13 cellular contexts compared by ENCODE assay signal in the genomic region with DNA sequence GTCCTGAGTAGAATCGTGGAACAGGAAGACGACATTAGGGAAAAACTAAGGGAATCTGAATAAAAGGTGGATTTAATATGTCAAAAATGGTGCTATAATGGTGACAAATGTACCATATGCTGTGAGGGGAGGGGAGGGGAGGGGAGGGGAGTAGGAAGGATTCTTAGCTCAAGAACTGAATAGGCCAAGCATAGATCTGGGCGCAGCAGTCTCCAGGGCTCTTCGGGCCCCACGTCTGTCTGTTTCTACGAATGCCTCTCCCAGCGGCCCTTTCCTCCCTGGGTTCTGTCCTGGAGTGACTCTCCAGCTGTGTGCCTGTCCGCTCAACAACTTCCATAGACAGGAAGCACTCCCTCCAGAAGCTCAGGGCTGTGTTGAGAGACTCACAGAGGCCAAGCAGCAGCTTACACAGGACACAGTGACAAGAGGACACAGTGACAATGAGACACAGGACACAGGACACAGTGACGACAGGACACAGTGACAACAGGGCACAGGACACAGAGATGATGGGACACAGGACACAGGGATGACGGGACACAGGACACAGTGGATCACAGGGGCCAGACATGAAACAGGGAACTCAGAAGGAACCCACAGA. TPM values are rescaled to one million over a fixed set of nuclear protein-coding genes. Genes with fewer than 3 reads are reported as not detected.
DNase-seq lines count a peak whose midpoint lies in the region; ATAC-seq and TF ChIP-seq lines count a peak whose summit lies in the region.
"Had no signal": no experiment of that assay in that cellular context is flagged by ENCODE, and none has a peak within 500 bp of the region (broad histone marks: within the 10 kb centered on the region; RNA-seq: fewer than 3 reads in every experiment).

No MANE protein-coding gene starts in this region.

- no peaks in the 10 kb centered on the region for H3K27me3 Mint-ChIP-seq in activated CD4-positive, alpha-beta T cell treated with anti-CD3 and anti-CD28 coated beads, Interleukin-2, amount 10 ng/mL, durations not matched to agents 24 days and 14 days
- peaks cover 4% of the 10 kb centered on the region for H3K27me3 Mint-ChIP-seq in brain

- H3K9me3 ChIP-seq in skeletal muscle tissue (ENCODE audit: control insufficient read depth in 3 of 3, low read length in 3 of 3): peaks cover 0 to 2% (median 0%) of the 10 kb centered on the region in 3 donors
- H3K9me3 ChIP-seq: neutrophil, thyroid gland had no signal

- H3K4me1 ChIP-seq in skeletal muscle tissue (ENCODE audit: control insufficient read depth in 3 of 3, insufficient read depth in 3 of 3, low read length in 3 of 3): peaks cover 0 to 8% (median 0%) of the 10 kb centered on the region in 3 donors
- H3K4me1 ChIP-seq: thyroid gland had no signal

- ATAC-seq in left lobe of liver (peak; percentile 54), GM19023 (IDR thresholded peaks at IDR 0.05; ENCODE audit: unreplicated experiment) (no peak), GM19395 (IDR thresholded peaks at IDR 0.05; ENCODE audit: unreplicated experiment) (no peak)

- H3K9me3 Mint-ChIP-seq in activated CD4-positive, alpha-beta T cell treated with anti-CD3 and anti-CD28 coated beads, Interleukin-2, amount 10 ng/mL, durations not matched to agents 24 days and 14 days: no peaks in the 10 kb centered on the region
- H3K9me3 Mint-ChIP-seq in brain: peaks cover 0 to 9% (median 4%) of the 10 kb centered on the region in 5 experiments

- H3K4me3 Mint-ChIP-seq in activated CD4-positive, alpha-beta T cell treated with anti-CD3 and anti-CD28 coated beads, Interleukin-2, amount 10 ng/mL, durations not matched to agents 24 days and 14 days: no peak overlapping the region
- no peak overlapping the region for H3K4me3 Mint-ChIP-seq in brain

- no peak for TF ChIP-seq CTCF in brain (conservative IDR thresholded peaks at IDR 0.05)

- H3K4me3 ChIP-seq in skeletal muscle tissue (ENCODE audit: low read length in 3 of 3): no peak overlapping the region
- H3K4me3 ChIP-seq: thyroid gland had no signal

- peak overlapping the region; percentile 54 for H3K27ac ChIP-seq in skeletal muscle tissue (ENCODE audit: low read depth, low read length)
- H3K27ac ChIP-seq: neutrophil, thyroid gland had no signal

- H3K9ac ChIP-seq in skeletal muscle tissue (ENCODE audit: low read depth in 1 of 3, low read length in 3 of 3): no peak overlapping the region

- intact Hi-C loops in activated CD4-positive, alpha-beta T cell treated with anti-CD3 and anti-CD28 coated beads, Interleukin-2, amount 10 ng/mL, durations not matched to agents 24 days and 14 days (cut with micrococcal nuclease): no loop called here

- peak; percentile 59 for DNase-seq in activated CD4-positive, alpha-beta T cell treated with anti-CD3 and anti-CD28 coated beads, Interleukin-2, amount 10 ng/mL, durations not matched to agents 24 days and 14 days
- no peak for DNase-seq in activated CD4-positive, alpha-beta T cell treated with anti-CD3 and anti-CD28 coated beads for 1 hour
- DNase-seq in left lobe of liver (ENCODE audit: low spot score): peak; percentile 31
- DNase-seq in GOT3 (lab: John Stamatoyannopoulos, UW): no peak
- DNase-seq: activated CD4-positive, alpha-beta T cell treated with anti-CD3 and anti-CD28 coated beads, Interleukin-2, amount 50 U/mL, for 1 hour; activated gamma-delta T cell treated with Interleukin-2 at 50 U/mL for 16 hours; NCI-H446; thyroid gland had no signal

- H3K36me3 Mint-ChIP-seq in activated CD4-positive, alpha-beta T cell treated with anti-CD3 and anti-CD28 coated beads, Interleukin-2, amount 10 ng/mL, durations not matched to agents 24 days and 14 days (ENCODE audit: low read depth): peaks cover 2% of the 10 kb centered on the region
- no peaks in the 10 kb centered on the region for H3K36me3 Mint-ChIP-seq in brain

- peaks cover 36% of the 10 kb centered on the region for H3K4me1 Mint-ChIP-seq in activated CD4-positive, alpha-beta T cell treated with anti-CD3 and anti-CD28 coated beads, Interleukin-2, amount 10 ng/mL, durations not matched to agents 24 days and 14 days
- peaks cover 21% of the 10 kb centered on the region for H3K4me1 Mint-ChIP-seq in brain

- H3K27me3 ChIP-seq in skeletal muscle tissue (ENCODE audit: control insufficient read depth in 3 of 3, insufficient read depth in 3 of 3, low read length in 3 of 3): no peaks in the 10 kb centered on the region
- H3K27me3 ChIP-seq: thyroid gland had no signal

- no peak overlapping the region for H3K27ac Mint-ChIP-seq in activated CD4-positive, alpha-beta T cell treated with anti-CD3 and anti-CD28 coated beads, Interleukin-2, amount 10 ng/mL, durations not matched to agents 24 days and 14 days
- H3K27ac Mint-ChIP-seq in brain: peak overlapping the region in 3 of 5 experiments; percentile 23 to 88 (median 30)

- no peaks in the 10 kb centered on the region for H3K36me3 ChIP-seq in skeletal muscle tissue (ENCODE audit: control insufficient read depth in 3 of 3, insufficient read depth in 3 of 3, low read length in 3 of 3)
- H3K36me3 ChIP-seq: neutrophil, thyroid gland had no signal

RNA-seq across cellular contexts. Expression of gene PPP2R5C, which starts 42.4 kb away (rescaled TPM):
- 160 and 181 TPM in 2 replicates for total RNA-seq in activated CD4-positive, alpha-beta T cell treated with anti-CD3 and anti-CD28 coated beads, Interleukin-2, amount 10 ng/mL, durations not matched to agents 24 days and 14 days
- polyA plus RNA-seq in brain (ENCODE audit: insufficient read depth, low read depth, low replicate concordance): 69.9 TPM
- 60.8 TPM for total RNA-seq in left lobe of liver
- 55.3 TPM for total RNA-seq in skeletal muscle tissue

Comparison
In these comparisons a context has a peak if more than half of its experiments do, and no peak if none do; other contexts are left out.
1. DNase-seq: peak in activated CD4-positive, alpha-beta T cell treated with anti-CD3 and anti-CD28 coated beads, Interleukin-2, amount 10 ng/mL, durations not matched to agents 24 days and 14 days (single experiment) and left lobe of liver (single experiment); none in activated CD4-positive, alpha-beta T cell treated with anti-CD3 and anti-CD28 coated beads for 1 hour (single experiment) and GOT3 (single experiment).